Comparison of ENCODE assay signal across 18 cellular contexts in genomic region chr2:227614740-227615139, GRCh38. TPM values are rescaled to one million over a fixed set of nuclear protein-coding genes. Genes with fewer than 3 reads are reported as not detected.
DNase-seq lines count a peak whose midpoint lies in the region; ATAC-seq and TF ChIP-seq lines count a peak whose summit lies in the region.
"Had no signal": no experiment of that assay in that cellular context is flagged by ENCODE, and none has a peak within 500 bp of the region (broad histone marks: within the 10 kb centered on the region; RNA-seq: fewer than 3 reads in every experiment).

SCYGR3 (minus strand) TSS chr2:227614840; CDS start chr2:227614840, 0 bp downstream.

- H3K4me1 ChIP-seq in PC-9 (replicated peaks; ENCODE audit: insufficient read depth), result peaks cover 18% of the 10 kb centered on the region
- H3K4me1 ChIP-seq in esophagus muscularis mucosa, result peaks cover 0 to 3% (median 0%) of the 10 kb centered on the region in 4 donors
- H3K4me1 ChIP-seq in lower lobe of right lung, result no peaks in the 10 kb centered on the region

- ATAC-seq in HG03565 (IDR thresholded peaks at IDR 0.05; ENCODE audit: unreplicated experiment) (no peak), lower lobe of right lung (no peak)
- ATAC-seq: HCT116 had no signal

- 0 out of 2 replicates have a peak, but pooled peaks cover 12% of the 10 kb centered on the region for H3F3A ChIP-seq in PC-9 (ENCODE audit: insufficient read depth, low read depth)

- H3K4me3 ChIP-seq in PC-9 (no peak within 1 kb of the TSS), esophagus muscularis mucosa (no peak within 1 kb of the TSS), lower lobe of right lung (no peak within 1 kb of the TSS)

- H3K9me3 ChIP-seq in PC-9 (ENCODE audit: insufficient read depth, low read depth) (no peaks in the 10 kb centered on the region), esophagus muscularis mucosa (no peaks in the 10 kb centered on the region), lower lobe of right lung (no peaks in the 10 kb centered on the region)

- BruUV-seq in PC-9 (replicated peaks; lab: Mats Ljungman, UMichigan), result no TSS peak

- H3K4me2 ChIP-seq in PC-9, result peak within 1 kb of the TSS; percentile 50

- no peaks in the 10 kb centered on the region for H4K20me1 ChIP-seq in PC-9 (ENCODE audit: insufficient read depth)

- H3K36me3 ChIP-seq in PC-9 (ENCODE audit: low read depth) (no peaks in the 10 kb centered on the region), esophagus muscularis mucosa (no peaks in the 10 kb centered on the region), lower lobe of right lung (no peaks in the 10 kb centered on the region)

- no peaks in the 10 kb centered on the region for H3K27me3 ChIP-seq in PC-9 (ENCODE audit: insufficient read depth, low read depth)
- H3K27me3 ChIP-seq in esophagus muscularis mucosa, result peaks cover 0 to 9% (median 0%) of the 10 kb centered on the region in 4 donors
- peaks cover 3% of the 10 kb centered on the region for H3K27me3 ChIP-seq in lower lobe of right lung (ENCODE audit: low read depth)

- CTCF ChIA-PET in PC-9 (lab: Charles Lee), result no interaction called here

- TF ChIP-seq POLR2A in esophagus muscularis mucosa (IDR thresholded peaks at IDR 0.05; ENCODE audit: low read depth), result no peak

- DNase-seq in GM20000 (ENCODE audit: low spot score) (peak; percentile 23), PC-9 (no peak), esophagus muscularis mucosa (ENCODE audit: extremely low spot score) (peak; percentile 24), lower lobe of right lung (no peak)
- DNase-seq in activated CD4-positive, alpha-beta T cell treated with anti-CD3 and anti-CD28 coated beads, Interleukin-2, amount 50 U/mL, for 4 hours, result no peak
- DNase-seq: C1 segment of cervical spinal cord; Calu3; CD4-positive, alpha-beta memory T cell; COR-L47; GF-D8; H9 had no signal

- no peak for TF ChIP-seq CTCF in GM20000 (IDR thresholded peaks at IDR 0.05; ENCODE audit: extremely low read depth, missing control alignments)
- TF ChIP-seq CTCF in PC-9 (conservative IDR thresholded peaks at IDR 0.05), result no peak
- no peak for TF ChIP-seq CTCF in esophagus muscularis mucosa (IDR thresholded peaks at IDR 0.05)
- no peak for TF ChIP-seq CTCF in lower lobe of right lung (IDR thresholded peaks at IDR 0.05)

- WGBS in esophagus muscularis mucosa, result 90% methylated on average over 2 of the region's 4 CpGs

- H3K27ac ChIP-seq in PC-9 (peak within 1 kb of the TSS; percentile 43), esophagus muscularis mucosa (replicated peaks in 1 of 4) (no peak within 1 kb of the TSS), lower lobe of right lung (no peak within 1 kb of the TSS)

- no peaks in the 10 kb centered on the region for H3K79me2 ChIP-seq in PC-9 (ENCODE audit: low read depth)

- no peak for TF ChIP-seq EP300 in esophagus muscularis mucosa (IDR thresholded peaks at IDR 0.05)

- POLR2A ChIA-PET in PC-9 (lab: Charles Lee; ENCODE audit: unreplicated experiment), result no interaction called here

- H2AFZ ChIP-seq in PC-9, result no peak within 1 kb of the TSS

- H3K9me2 ChIP-seq in PC-9 (ENCODE audit: insufficient read depth), result no peaks in the 10 kb centered on the region

- intact Hi-C loops in PC-9 (cut with micrococcal nuclease; ENCODE audit: unreplicated experiment) (no loop called here), esophagus muscularis mucosa (cut with DNase I) (no loop called here), lower lobe of right lung (cut with DNase I) (no loop called here)

RNA-seq across cellular contexts. Expression of gene SCYGR3, which starts in this region (rescaled TPM):
- total RNA-seq in PC-9 (2021) (not detected in 2 replicates), esophagus muscularis mucosa (not detected), lower lobe of right lung (not detected)
- total RNA-seq: A172; A673; Calu3; CD4-positive, alpha-beta memory T cell; Daoy; G401; H4; H9 had no signal

Comparison
In these comparisons a context has a peak if more than half of its experiments do, and no peak if none do; other contexts are left out.
1. Peak in DNase-seq in esophagus muscularis mucosa; RNA of the gene not detected or under 1 TPM.